10 cellular contexts compared by ENCODE assay signal in genomic region chrX:40564447-40564846, GRCh38. TPM values are rescaled to one million over a fixed set of nuclear protein-coding genes. Genes with fewer than 3 reads are reported as not detected.
"Had no signal": no experiment of that assay in that cellular context is flagged by ENCODE, and none has a peak within 500 bp of the region (broad histone marks: within the 10 kb centered on the region; RNA-seq: fewer than 3 reads in every experiment).

No MANE protein-coding gene starts in this region.

- ATAC-seq: HepG2 had no signal

- H3K27ac Mint-ChIP-seq: IgD-negative memory B cell had no signal

- H3K36me3 Mint-ChIP-seq: IgD-negative memory B cell had no signal

- H3K9me3 Mint-ChIP-seq: IgD-negative memory B cell had no signal

- H3K9ac ChIP-seq: KMS-11 had no signal

- H3K4me2 ChIP-seq: KMS-11 had no signal

- H3K27ac ChIP-seq: HL-60, KMS-11 had no signal

- FAIRE-seq: HepG2, HTR-8/SVneo had no signal

- DNase-seq: IMR-90, KBM-7, KG1 had no signal

RNA-seq across cellular contexts. Expression of gene MPC1L, which starts 58.8 kb away (rescaled TPM):
- total RNA-seq: HepG2, HT-29, HT1080, IMR-90 had no signal
- polyA plus RNA-seq: HepG2, IgD-negative memory B cell, IMR-90 had no signal
